ENCODE assay signal across 8 cellular contexts in genomic region chr9:35688558-35689350, GRCh38. TPM values are rescaled to one million over a fixed set of nuclear protein-coding genes. Genes with fewer than 3 reads are reported as not detected.
A peak's percentile ranks its signal among the peaks of the same experiment; 100 is the strongest.
DNase-seq lines count a peak whose midpoint lies in the region; ATAC-seq and TF ChIP-seq lines count a peak whose summit lies in the region.

No MANE protein-coding gene starts in this region.

- no peaks in the 10 kb centered on the region for H3K36me3 Mint-ChIP-seq in activated naive CD8-positive, alpha-beta T cell
- no peaks in the 10 kb centered on the region for H3K36me3 Mint-ChIP-seq in immature natural killer cell

- peak overlapping the region; percentile 65 for H3K4me3 Mint-ChIP-seq in activated naive CD8-positive, alpha-beta T cell
- peak overlapping the region; percentile 57 to 81 (median 62) for H3K4me3 Mint-ChIP-seq in immature natural killer cell

- peaks cover 24% of the 10 kb centered on the region for H3K4me1 Mint-ChIP-seq in activated naive CD8-positive, alpha-beta T cell (ENCODE audit: low read depth)
- peaks cover 13 to 19% of the 10 kb centered on the region in 2 donors for H3K4me1 Mint-ChIP-seq in immature natural killer cell

- H3K36me3 ChIP-seq in left ventricle myocardium inferior (peaks cover 30% of the 10 kb centered on the region), stomach (peaks cover 20 to 45% (median 32%) of the 10 kb centered on the region in 4 donors)

- TF ChIP-seq POLR2A in stomach (IDR thresholded peaks at IDR 0.05), result no peak

- no peak for TF ChIP-seq EP300 in stomach (IDR thresholded peaks at IDR 0.05)

- H3K27me3 Mint-ChIP-seq in activated naive CD8-positive, alpha-beta T cell, result no peaks in the 10 kb centered on the region
- peaks cover 2 to 4% (median 3%) of the 10 kb centered on the region in 3 donors for H3K27me3 Mint-ChIP-seq in immature natural killer cell (ENCODE audit: low read depth in 3 of 3)

- H3K27ac ChIP-seq in left ventricle myocardium inferior (replicated peaks), result peak overlapping the region; percentile 98
- H3K27ac ChIP-seq in stomach, result peak overlapping the region; percentile 92 to 97 (median 95)

- no peak for TF ChIP-seq CTCF in left ventricle myocardium inferior (IDR thresholded peaks at IDR 0.05; ENCODE audit: borderline replicate concordance)
- no peak for TF ChIP-seq CTCF in stomach (IDR thresholded peaks at IDR 0.05)

- DNase-seq in left ventricle myocardium inferior (no peak), Right ventricle myocardium inferior (ENCODE audit: missing footprints) (no peak), immature natural killer cell (no peak), stomach (no peak), superior temporal gyrus (ENCODE audit: extremely low spot score) (no peak)
- no peak for DNase-seq in effector CD8-positive, alpha-beta T cell (lab: John Stamatoyannopoulos, UW)

- no peaks in the 10 kb centered on the region for H3K9me3 Mint-ChIP-seq in activated naive CD8-positive, alpha-beta T cell (ENCODE audit: low read depth)
- H3K9me3 Mint-ChIP-seq in immature natural killer cell, result no peaks in the 10 kb centered on the region

- 43 to 73% (median 69%) methylated on average over 8 of the region's 8 CpGs for WGBS in stomach, 5 donors

- intact Hi-C loops in left ventricle myocardium inferior (cut with micrococcal nuclease) (no loop called here), Right ventricle myocardium inferior (cut with DNase I) (no loop called here), stomach (cut with DNase I; ENCODE audit: low total_unique reads) (no loop called here)

- ATAC-seq in Right ventricle myocardium inferior (no peak), GM21526 (IDR thresholded peaks at IDR 0.05; ENCODE audit: low FRiP score, unreplicated experiment) (no peak)

- H3K27me3 ChIP-seq in left ventricle myocardium inferior (ENCODE audit: low read depth), result no peaks in the 10 kb centered on the region
- H3K27me3 ChIP-seq in stomach, result no peaks in the 10 kb centered on the region

- peak overlapping the region; percentile 22 for H3K27ac Mint-ChIP-seq in activated naive CD8-positive, alpha-beta T cell
- peak overlapping the region in 3 of 6 donors; percentile 21 to 78 (median 52) for H3K27ac Mint-ChIP-seq in immature natural killer cell

- peak overlapping the region; percentile 78 for H3K4me3 ChIP-seq in left ventricle myocardium inferior
- H3K4me3 ChIP-seq in stomach, result peak overlapping the region; percentile 65 to 75 (median 70)

- H3K9me3 ChIP-seq in left ventricle myocardium inferior (replicated peaks), result no peaks in the 10 kb centered on the region
- H3K9me3 ChIP-seq in stomach, result no peaks in the 10 kb centered on the region

- H3K4me1 ChIP-seq in left ventricle myocardium inferior, result peaks cover 73% of the 10 kb centered on the region
- H3K4me1 ChIP-seq in stomach, result peaks cover 6 to 74% (median 58%) of the 10 kb centered on the region in 4 donors

RNA-seq across cellular contexts. Expression of gene TPM2, which starts 1.0 kb away (rescaled TPM):
- total RNA-seq in left ventricle myocardium inferior (1,070 TPM), Right ventricle myocardium inferior (1,163 TPM), stomach (1,000 to 10,000 TPM in 3 of 5 donors, 100 to 1,000 TPM in 2; 537 to 3,642 (median 1,228) TPM)
- polyA plus RNA-seq in immature natural killer cell (under 1 TPM in 1 of 3 donors, not detected in 2; 0.28 TPM), stomach (1,000 to 10,000 TPM in 1 of 3 donors, 100 to 1,000 TPM in 2; 460 to 2,257 (median 672) TPM)

RNA-seq across cellular contexts. Expression of gene CA9, which starts 15.0 kb away (rescaled TPM):
- total RNA-seq in left ventricle myocardium inferior (not detected), Right ventricle myocardium inferior (0.30 TPM), stomach (100 to 1,000 TPM in 3 of 5 donors, 10 to 100 TPM in 1, 1 to 10 TPM in 1; 1.2 to 670 (median 161) TPM)
- polyA plus RNA-seq in immature natural killer cell (not detected), stomach (100 to 1,000 TPM; 115 to 653 (median 541) TPM)

RNA-seq across cellular contexts. Expression of gene ARHGEF39, which starts 23.8 kb away (rescaled TPM):
- total RNA-seq in left ventricle myocardium inferior, result 0.27 TPM
- 0.22 TPM for total RNA-seq in Right ventricle myocardium inferior
- 1 to 10 TPM in 2 of 3 donors, under 1 TPM in 1; 0.92 to 1.9 (median 1.1) TPM for polyA plus RNA-seq in immature natural killer cell
- total RNA-seq in stomach, result 10 to 100 TPM in 3 of 5 donors, 1 to 10 TPM in 2; 1.8 to 58.3 (median 11.6) TPM
- 1 to 10 TPM; 2.8 to 4.3 (median 3.2) TPM for polyA plus RNA-seq in stomach

RNA-seq across cellular contexts. Expression of gene CCDC107, which starts 30.7 kb away (rescaled TPM):
- total RNA-seq in left ventricle myocardium inferior (44.3 TPM), Right ventricle myocardium inferior (58.6 TPM), stomach (100 to 1,000 TPM in 1 of 5 donors, 10 to 100 TPM in 4; 15.6 to 104 (median 28.1) TPM)
- polyA plus RNA-seq in immature natural killer cell (100 to 1,000 TPM; 101 to 106 (median 103) TPM), stomach (10 to 100 TPM; 58.8 to 86.4 (median 69.7) TPM)

RNA-seq across cellular contexts. Expression of gene RMRP, which starts 30.9 kb away (rescaled TPM):
- total RNA-seq in left ventricle myocardium inferior (15,093 TPM), Right ventricle myocardium inferior (15,747 TPM), stomach (over 10,000 TPM in 4 of 5 donors, 1,000 to 10,000 TPM in 1; 1,379 to 137,340 (median 23,544) TPM)
- polyA plus RNA-seq in immature natural killer cell (10 to 100 TPM in 1 of 3 donors, not detected in 2; 23.0 TPM), stomach (10 to 100 TPM in 1 of 3 donors, not detected in 2; 64.3 TPM)
